ENCODE assay signal across 1 cellular context in the genomic region with DNA sequence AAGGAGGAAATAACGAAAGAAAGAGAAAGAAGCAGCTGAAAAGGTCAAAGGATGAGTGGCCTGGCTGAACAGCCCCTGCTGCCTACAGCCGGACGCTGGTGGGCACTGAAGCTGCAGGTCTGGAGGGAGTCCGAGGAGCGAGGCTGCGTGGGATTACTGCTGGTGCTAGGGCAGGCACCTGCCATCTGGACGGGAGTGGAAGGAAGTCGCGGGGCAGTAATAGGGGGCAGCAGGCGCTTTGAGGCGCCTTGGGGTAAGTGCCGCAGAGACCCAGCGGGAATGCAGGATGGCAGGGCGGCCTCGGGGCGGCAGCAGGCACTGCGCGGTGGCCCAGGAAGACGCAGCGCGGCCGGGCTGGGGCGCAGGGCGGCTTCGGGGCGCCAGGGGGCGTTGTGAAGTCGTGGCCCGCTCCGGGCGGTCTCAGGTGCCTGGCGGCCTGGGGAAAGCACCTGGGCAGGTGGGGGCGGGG.
TF ChIP-seq lines count a peak whose summit lies in the region.

No MANE protein-coding gene starts in this region.

TF ChIP-seq in HepG2, 621 proteins besides CTCF, POLR2A, EP300 and RAD21 (continued from another document):
- TF ChIP-seq KIAA2018 (CRISPR knock-in tag; IDR thresholded peaks at IDR 0.05; ENCODE audit: borderline replicate concordance) (no peak), ZNF644 (CRISPR knock-in tag; IDR thresholded peaks at IDR 0.05; ENCODE audit: low read depth) (no peak), ZNF878 (CRISPR knock-in tag; IDR thresholded peaks at IDR 0.05) (no peak)
